Comparison of ENCODE assay signal across 18 cellular contexts in the genomic region with DNA sequence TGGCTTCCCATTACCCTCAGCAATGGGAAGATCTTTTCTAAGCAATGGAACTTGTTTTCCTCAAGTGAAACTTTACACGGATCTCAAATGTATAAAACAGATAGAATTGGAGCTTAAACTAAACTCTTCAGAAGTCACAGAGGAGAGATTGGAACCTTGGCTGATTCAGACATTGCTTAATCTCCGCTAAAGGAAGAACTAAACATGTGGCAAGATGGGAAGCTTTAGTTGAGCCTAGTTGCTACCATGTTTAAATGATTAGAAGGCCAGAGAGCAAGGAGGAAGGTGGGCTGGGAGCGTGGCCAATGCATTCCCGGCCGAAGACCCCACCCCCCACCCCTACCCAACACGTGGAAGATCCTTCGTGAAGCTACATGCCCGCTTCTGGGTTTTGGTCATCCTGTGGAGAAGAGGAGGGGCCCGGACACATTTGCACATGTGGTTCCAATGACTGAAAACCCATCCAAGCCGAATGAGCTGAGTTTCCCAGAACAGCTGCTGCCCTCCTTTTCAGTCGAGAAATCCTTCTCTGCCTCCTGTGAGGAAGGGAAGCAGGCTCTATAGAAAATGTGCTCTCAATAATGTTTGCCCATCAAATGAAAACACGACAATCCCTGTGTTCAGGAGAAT.
"Had no signal": no experiment of that assay in that cellular context is flagged by ENCODE, and none has a peak within 500 bp of the region (broad histone marks: within the 10 kb centered on the region; RNA-seq: fewer than 3 reads in every experiment).

No MANE protein-coding gene starts in this region.

- H3K27me3 ChIP-seq: body of pancreas, foreskin keratinocyte, right atrium auricular region, tibial nerve, vagina had no signal

- ATAC-seq: body of pancreas, foreskin keratinocyte had no signal

- H3K4me1 ChIP-seq: body of pancreas, foreskin keratinocyte, left ventricle myocardium inferior, right atrium auricular region, tibial nerve, vagina had no signal

- H3K36me3 ChIP-seq: left ventricle myocardium inferior, right atrium auricular region, tibial nerve, vagina had no signal

- DNase-seq: activated CD4-positive, alpha-beta T cell treated with anti-CD3 and anti-CD28 coated beads, Interleukin-2, amount 10 ng/mL, durations not matched to agents 7 days and 5 days; activated CD8-positive, alpha-beta memory T cell treated with anti-CD3 and anti-CD28 coated beads for 24 hours; activated gamma-delta T cell treated with Interleukin-2 at 50 U/mL for 16 hours; amygdala; body of pancreas; caudate nucleus; foreskin keratinocyte; glutamatergic neuron; left ventricle myocardium inferior; nephron progenitor cell; stimulated activated CD4-positive, alpha-beta T cell treated with anti-CD3 and anti-CD28 coated beads, Interleukin-15, amount 100 ng/mL, for 24 hours; stimulated activated CD4-positive, alpha-beta T cell treated with anti-CD3 and anti-CD28 coated beads, Interleukin-4, amount 100 ng/mL, for 24 hours; stimulated activated naive CD4-positive, alpha-beta T cell treated with Interleukin-2 at 50 U/mL for 16 hours; substantia nigra had no signal

- H3K4me3 ChIP-seq: body of pancreas, left ventricle myocardium inferior, right atrium auricular region, skin epidermis, tibial nerve, vagina had no signal

- H3K27ac ChIP-seq: body of pancreas, foreskin keratinocyte, left ventricle myocardium inferior, right atrium auricular region, tibial nerve, vagina had no signal

- H3K9me3 ChIP-seq: body of pancreas, left ventricle myocardium inferior, vagina had no signal
